10 cellular contexts compared by ENCODE assay signal in the genomic region with DNA sequence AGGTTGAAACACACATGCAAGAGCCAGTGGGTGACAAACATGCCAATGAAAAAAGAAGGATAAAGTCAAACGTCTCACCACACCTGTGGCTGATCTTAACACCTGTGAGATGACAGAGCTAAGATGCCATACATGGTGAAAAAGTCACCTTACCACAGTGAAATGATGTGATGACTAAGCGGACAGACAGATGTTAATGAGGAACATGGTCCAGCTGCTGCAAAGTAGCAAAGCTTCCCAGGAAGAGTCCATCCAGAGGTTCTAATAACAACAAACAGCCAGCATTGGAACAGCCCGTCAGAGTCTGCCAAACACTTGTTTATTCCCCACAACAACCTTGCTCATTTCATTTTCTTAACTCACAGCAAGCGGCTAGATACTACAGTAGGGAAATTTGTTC. TPM values are rescaled to one million over a fixed set of nuclear protein-coding genes. Genes with fewer than 3 reads are reported as not detected.
DNase-seq lines count a peak whose midpoint lies in the region; ATAC-seq and TF ChIP-seq lines count a peak whose summit lies in the region.
"Had no signal": no experiment of that assay in that cellular context is flagged by ENCODE, and none has a peak within 500 bp of the region (broad histone marks: within the 10 kb centered on the region; RNA-seq: fewer than 3 reads in every experiment).

No MANE protein-coding gene starts in this region.

- no peaks in the 10 kb centered on the region for H3K27me3 Mint-ChIP-seq in central memory CD8-positive, alpha-beta T cell
- H3K27me3 Mint-ChIP-seq in nephron (ENCODE audit: low read depth) = peaks cover 22% of the 10 kb centered on the region

- peak overlapping the region; percentile 42 for H3K4me2 ChIP-seq in OCI-LY3 (ENCODE audit: low read length)

- peaks cover 6% of the 10 kb centered on the region for H4K20me1 ChIP-seq in OCI-LY3 (ENCODE audit: insufficient read depth, low read length)

- H3K9ac ChIP-seq in OCI-LY3 (ENCODE audit: low read length) = no peak overlapping the region

- ATAC-seq in central memory CD8-positive, alpha-beta T cell (replicated peaks; ENCODE audit: extremely low read depth, poor library complexity, severe bottlenecking) = no peak
- ATAC-seq in GM19397 (IDR thresholded peaks at IDR 0.05; ENCODE audit: unreplicated experiment) = no peak

- peak; percentile 14 for DNase-seq in EL
- no peak for DNase-seq in central memory CD8-positive, alpha-beta T cell (ENCODE audit: low spot score in 2 of 2)
- no peak for DNase-seq in BE2C
- no peak for DNase-seq in NCI-H774 (lab: John Stamatoyannopoulos, UW)
- DNase-seq: cortex of kidney, NCI-H1436 had no signal

- no peak overlapping the region for H3K27ac Mint-ChIP-seq in central memory CD8-positive, alpha-beta T cell (ENCODE audit: low read depth)
- H3K27ac Mint-ChIP-seq in nephron = peak overlapping the region in 1 of 3 experiments; percentile 50

- H3K79me2 ChIP-seq in OCI-LY3 (ENCODE audit: low read length) = peaks cover 66% of the 10 kb centered on the region

- H3K4me3 Mint-ChIP-seq in central memory CD8-positive, alpha-beta T cell = peak overlapping the region; percentile 92
- peak overlapping the region; percentile 79 to 91 (median 85) for H3K4me3 Mint-ChIP-seq in nephron

- H3K9me3 ChIP-seq in OCI-LY3 (ENCODE audit: insufficient read depth, low read length) (no peaks in the 10 kb centered on the region), BE2C (no peaks in the 10 kb centered on the region)
- H3K9me3 ChIP-seq: right atrium auricular region had no signal

- peaks cover 15% of the 10 kb centered on the region for H3K4me1 ChIP-seq in OCI-LY3 (ENCODE audit: low read length)
- no peaks in the 10 kb centered on the region for H3K4me1 ChIP-seq in BE2C

- H3K36me3 ChIP-seq in OCI-LY3 (replicated peaks; ENCODE audit: low read depth, low read length) (peaks cover 36% of the 10 kb centered on the region), BE2C (peaks cover 19% of the 10 kb centered on the region)

- no peak overlapping the region for H2AFZ ChIP-seq in OCI-LY3 (ENCODE audit: low read depth, low read length)

- TF ChIP-seq CTCF in OCI-LY3 (IDR thresholded peaks at IDR 0.05; ENCODE audit: low read depth, low read length) (no peak), nephron (IDR thresholded peaks at IDR 0.05; ENCODE audit: unreplicated experiment in 3 of 3) (no peak), BE2C (IDR thresholded peaks at IDR 0.05; ENCODE audit: low read depth, low read length) (no peak)

- H3K36me3 Mint-ChIP-seq in central memory CD8-positive, alpha-beta T cell (ENCODE audit: insufficient read depth) = peaks cover 39% of the 10 kb centered on the region
- H3K36me3 Mint-ChIP-seq in nephron (ENCODE audit: low read depth) = peaks cover 26% of the 10 kb centered on the region

- no peak overlapping the region for H3K27ac ChIP-seq in OCI-LY3 (ENCODE audit: low read length)
- H3K27ac ChIP-seq: right atrium auricular region had no signal

- H3K9me3 Mint-ChIP-seq in central memory CD8-positive, alpha-beta T cell = no peaks in the 10 kb centered on the region
- no peaks in the 10 kb centered on the region for H3K9me3 Mint-ChIP-seq in nephron

- H3K4me3 ChIP-seq in OCI-LY3 (ENCODE audit: low read length) = peak overlapping the region; percentile 22; the same call in 1 of the 2 replicates
- H3K4me3 ChIP-seq in BE2C (ENCODE audit: low read depth, low read length) = no peak overlapping the region

- H3K4me1 Mint-ChIP-seq in central memory CD8-positive, alpha-beta T cell = peaks cover 23% of the 10 kb centered on the region
- peaks cover 14% of the 10 kb centered on the region for H3K4me1 Mint-ChIP-seq in nephron

- H3K27me3 ChIP-seq in OCI-LY3 (ENCODE audit: low read depth, low read length) (no peaks in the 10 kb centered on the region), BE2C (no peaks in the 10 kb centered on the region)
- H3K27me3 ChIP-seq: right atrium auricular region had no signal

RNA-seq across cellular contexts. Expression of a gene that starts 1.9 kb away (rescaled TPM):
- 88.9 TPM for polyA plus RNA-seq in BE2C (2012; ENCODE audit: insufficient read depth, insufficient read length, low read depth)

RNA-seq across cellular contexts. Expression of a gene that starts 5.6 kb away (rescaled TPM):
- polyA plus RNA-seq in BE2C (2012; ENCODE audit: insufficient read depth, insufficient read length, low read depth) = 10.4 TPM

RNA-seq across cellular contexts. Expression of a gene that starts 28.7 kb away (rescaled TPM):
- polyA plus RNA-seq in BE2C (2012; ENCODE audit: insufficient read depth, insufficient read length, low read depth) = 206 TPM

RNA-seq across cellular contexts. Expression of a gene that starts 28.9 kb away (rescaled TPM):
- polyA plus RNA-seq in BE2C (2012; ENCODE audit: insufficient read depth, insufficient read length, low read depth) = 243 TPM

RNA-seq across cellular contexts. Expression of a gene that starts 56.7 kb away (rescaled TPM):
- 264 TPM for polyA plus RNA-seq in BE2C (2012; ENCODE audit: insufficient read depth, insufficient read length, low read depth)
